22 cellular contexts compared by ENCODE assay signal in genomic region chr13:94056362-94056990, GRCh38.
A peak's percentile ranks its signal among the peaks of the same experiment; 100 is the strongest.
DNase-seq lines count a peak whose midpoint lies in the region; ATAC-seq and TF ChIP-seq lines count a peak whose summit lies in the region.
"Had no signal": no experiment of that assay in that cellular context is flagged by ENCODE, and none has a peak within 500 bp of the region (broad histone marks: within the 10 kb centered on the region; RNA-seq: fewer than 3 reads in every experiment).

No MANE protein-coding gene starts in this region.

- no peak overlapping the region for H4K91ac ChIP-seq in mesenchymal stem cell (ENCODE audit: low read length)

- no peak overlapping the region for H2BK120ac ChIP-seq in mesenchymal stem cell (ENCODE audit: low read depth, low read length)

- H3K27ac Mint-ChIP-seq in HFFc6, result no peak overlapping the region
- no peak overlapping the region for H3K27ac Mint-ChIP-seq in progenitor cell of endocrine pancreas
- H3K27ac Mint-ChIP-seq: CD8-positive, alpha-beta memory T cell; IgD-negative memory B cell had no signal

- 100% methylated on average over 1 of the region's 4 CpGs for WGBS in mesenchymal stem cell

- H3K4me3 ChIP-seq in mesenchymal stem cell (ENCODE audit: insufficient read depth in 1 of 2, low read depth in 1 of 2, low read length in 2 of 2), result no peak overlapping the region

- no peak overlapping the region for H2BK5ac ChIP-seq in mesenchymal stem cell (ENCODE audit: low read depth, low read length, poor library complexity, severe bottlenecking)

- H2AK5ac ChIP-seq in mesenchymal stem cell (ENCODE audit: low read length, severe bottlenecking), result no peak overlapping the region

- ATAC-seq in SK-N-SH treated with all-trans-retinoic acid at 6 μM for 48 hours, result peak; percentile 59

- H3K79me1 ChIP-seq in mesenchymal stem cell (replicated peaks; ENCODE audit: low read length, poor library complexity, severe bottlenecking), result peaks cover 1% of the 10 kb centered on the region

- H3K18ac ChIP-seq in mesenchymal stem cell (ENCODE audit: low read depth in 1 of 2, low read length in 2 of 2), result no peak overlapping the region

- no peaks in the 10 kb centered on the region for H3K36me3 Mint-ChIP-seq in HFFc6 (ENCODE audit: low read depth)
- H3K36me3 Mint-ChIP-seq in progenitor cell of endocrine pancreas (ENCODE audit: insufficient read depth), result no peaks in the 10 kb centered on the region
- H3K36me3 Mint-ChIP-seq: CD8-positive, alpha-beta memory T cell; IgD-negative memory B cell had no signal

- peaks cover 2% of the 10 kb centered on the region for H3K4me1 ChIP-seq in mesenchymal stem cell (ENCODE audit: control insufficient read depth, insufficient read depth, low read depth, low read length)

- no peaks in the 10 kb centered on the region for H3K27me3 ChIP-seq in mesenchymal stem cell (ENCODE audit: control insufficient read depth in 1 of 2, insufficient read depth in 1 of 2, low read length in 2 of 2)

- H4K8ac ChIP-seq in mesenchymal stem cell (ENCODE audit: low read length), result no peak overlapping the region

- no peak overlapping the region for H2BK15ac ChIP-seq in mesenchymal stem cell (ENCODE audit: low read depth, poor library complexity, severe bottlenecking)

- H2BK12ac ChIP-seq in mesenchymal stem cell (ENCODE audit: low read length in 2 of 2), result no peak overlapping the region

- H3K4me2 ChIP-seq in mesenchymal stem cell (ENCODE audit: low read length, poor library complexity, severe bottlenecking), result no peak overlapping the region

- no peak overlapping the region for H3K27ac ChIP-seq in mesenchymal stem cell (ENCODE audit: low read length, poor library complexity, severe bottlenecking)
- H3K27ac ChIP-seq: HL-60 had no signal

- DNase-seq in AG20443 (ENCODE audit: low spot score), result peak; percentile 34
- peak; percentile 46 for DNase-seq in HFFc6
- DNase-seq in mesenchymal stem cell, result peak; percentile 18
- no peak for DNase-seq in progenitor cell of endocrine pancreas (ENCODE audit: low spot score, unreplicated experiment)
- DNase-seq in HPDE6-E6E7 (ENCODE audit: extremely low spot score), result no peak
- no peak for DNase-seq in NCI-H748 treated with DMSO at 0.1 percent for 48 hours (lab: John Stamatoyannopoulos, UW)
- DNase-seq in NAMALWA (ENCODE audit: low spot score), result no peak
- DNase-seq: C1 segment of cervical spinal cord; CD8-positive, alpha-beta memory T cell; DMS53; H9; Karpas-422; NCI-H1048; NCI-H1436 treated with DMSO at 0.1 percent for 48 hours; NCI-H2029 treated with DMSO at 0.1 percent for 48 hours; NCI-H2171; NCI-H446; NCI-H69; SHP77 treated with DMSO at 0.1 percent for 48 hours had no signal

- no peaks in the 10 kb centered on the region for H3K9me3 ChIP-seq in mesenchymal stem cell (ENCODE audit: control insufficient read depth, low read length)

- H3K14ac ChIP-seq in mesenchymal stem cell (ENCODE audit: low read length in 2 of 2), result no peak overlapping the region

- H3K4me3 Mint-ChIP-seq in HFFc6, result no peak overlapping the region
- H3K4me3 Mint-ChIP-seq in progenitor cell of endocrine pancreas (ENCODE audit: low read depth), result no peak overlapping the region
- H3K4me3 Mint-ChIP-seq: CD8-positive, alpha-beta memory T cell; H9; IgD-negative memory B cell had no signal

- no peak overlapping the region for H2AFZ ChIP-seq in mesenchymal stem cell (ENCODE audit: low read depth, low read length)

- H3K9ac ChIP-seq in mesenchymal stem cell (ENCODE audit: low read length), result no peak overlapping the region

- TF ChIP-seq CTCF in HFFc6 (IDR thresholded peaks at IDR 0.05) (no peak), progenitor cell of endocrine pancreas (IDR thresholded peaks at IDR 0.05; ENCODE audit: unreplicated experiment) (no peak)

- H3K4ac ChIP-seq in mesenchymal stem cell (ENCODE audit: low read depth in 1 of 2, low read length in 2 of 2), result no peak overlapping the region

- H3K4me1 Mint-ChIP-seq in HFFc6 (ENCODE audit: low read depth) (peaks cover 23% of the 10 kb centered on the region), progenitor cell of endocrine pancreas (ENCODE audit: low read depth) (peaks cover 3% of the 10 kb centered on the region)
- H3K4me1 Mint-ChIP-seq: CD8-positive, alpha-beta memory T cell; H9; IgD-negative memory B cell had no signal

- H3K9me3 Mint-ChIP-seq in HFFc6 (no peaks in the 10 kb centered on the region), progenitor cell of endocrine pancreas (ENCODE audit: low read depth) (no peaks in the 10 kb centered on the region)
- H3K9me3 Mint-ChIP-seq: CD8-positive, alpha-beta memory T cell; H9 had no signal

- H3K23ac ChIP-seq in mesenchymal stem cell (ENCODE audit: low read length in 2 of 2), result no peak overlapping the region

- H3K27me3 Mint-ChIP-seq in HFFc6 (ENCODE audit: insufficient read depth) (peaks cover 2% of the 10 kb centered on the region; the same call in 1 of the 2 replicates), progenitor cell of endocrine pancreas (no peaks in the 10 kb centered on the region)
- H3K27me3 Mint-ChIP-seq: IgD-negative memory B cell had no signal

- H3K36me3 ChIP-seq in mesenchymal stem cell (ENCODE audit: control insufficient read depth in 1 of 2, insufficient read depth in 2 of 2, low read depth in 1 of 2, low read length in 2 of 2), result no peaks in the 10 kb centered on the region

TF ChIP-seq in SK-N-SH treated with all-trans-retinoic acid at 6 μM for 48 hours, 23 proteins besides CTCF, POLR2A, EP300 and RAD21 (continues in another document):
- TF ChIP-seq POU6F1 (CRISPR knock-in tag; IDR thresholded peaks at IDR 0.05; ENCODE audit: borderline replicate concordance, low read depth), result 0 out of 2 replicates have a peak, but pooled peaks have one; percentile 10
- no peak for TF ChIP-seq ESRRG (CRISPR knock-in tag; IDR thresholded peaks at IDR 0.05)
- TF ChIP-seq CSRNP3 (CRISPR knock-in tag; IDR thresholded peaks at IDR 0.05), result peak; percentile 65
- TF ChIP-seq TSHZ2 (CRISPR knock-in tag; IDR thresholded peaks at IDR 0.05), result peak; percentile 95
- TF ChIP-seq ZFP3 (CRISPR knock-in tag; IDR thresholded peaks at IDR 0.05), result no peak
- no peak for TF ChIP-seq ZNF565 (CRISPR knock-in tag; conservative IDR thresholded peaks at IDR 0.05; ENCODE audit: low read depth)
- no peak for TF ChIP-seq OSR1 (CRISPR knock-in tag; IDR thresholded peaks at IDR 0.05)
- TF ChIP-seq ZNF70 (CRISPR knock-in tag; IDR thresholded peaks at IDR 0.05), result no peak

Comparison
In these comparisons a context has a peak if more than half of its experiments do, and no peak if none do; other contexts are left out.
1. DNase-seq: peak in AG20443 (single experiment), HFFc6 (single experiment) and mesenchymal stem cell (single experiment); none in progenitor cell of endocrine pancreas (single experiment), HPDE6-E6E7 (single experiment), NCI-H748 treated with DMSO at 0.1 percent for 48 hours (single experiment) and NAMALWA (single experiment).